1 cellular context compared by ENCODE assay signal in the genomic region with DNA sequence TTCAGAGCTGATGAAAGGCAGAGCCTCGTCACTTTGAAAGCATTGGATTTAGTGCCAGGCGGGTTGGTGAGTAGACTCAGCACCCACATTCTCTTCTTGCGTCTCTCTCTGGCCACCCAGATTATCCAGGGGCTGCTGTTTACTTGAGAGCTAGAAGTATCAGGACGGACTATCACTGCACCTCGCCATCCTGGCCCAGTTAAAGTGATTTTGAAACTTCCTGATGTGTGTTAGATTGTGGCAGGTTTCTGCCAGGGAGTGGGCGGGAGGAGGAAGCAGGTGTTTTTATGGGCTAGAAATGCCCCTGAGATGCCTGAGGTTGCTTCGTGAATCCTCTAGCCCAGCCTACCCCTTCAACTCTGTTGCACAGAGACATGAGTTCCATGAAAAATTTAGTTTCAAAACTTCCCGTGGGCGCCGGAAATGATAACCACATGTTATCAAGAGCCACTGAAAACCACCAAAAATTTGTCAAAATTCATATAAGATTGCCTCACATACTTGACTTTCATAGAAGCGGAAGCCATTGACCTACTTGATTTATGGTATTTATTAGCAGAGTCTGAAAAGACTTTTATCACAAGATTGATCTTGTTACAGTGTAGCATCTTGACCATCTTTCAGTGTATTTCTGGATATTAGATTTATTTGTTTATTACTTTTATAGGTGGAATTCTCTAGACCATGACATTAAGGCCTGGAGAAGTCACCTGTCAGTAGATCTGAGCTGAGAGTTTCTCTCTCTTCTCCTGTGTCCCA.
TF ChIP-seq lines count a peak whose summit lies in the region.

No MANE protein-coding gene starts in this region.

TF ChIP-seq in WTC11, 78 proteins besides CTCF, POLR2A, EP300 and RAD21 (continued from another document):
- TF ChIP-seq, protein P1, sequence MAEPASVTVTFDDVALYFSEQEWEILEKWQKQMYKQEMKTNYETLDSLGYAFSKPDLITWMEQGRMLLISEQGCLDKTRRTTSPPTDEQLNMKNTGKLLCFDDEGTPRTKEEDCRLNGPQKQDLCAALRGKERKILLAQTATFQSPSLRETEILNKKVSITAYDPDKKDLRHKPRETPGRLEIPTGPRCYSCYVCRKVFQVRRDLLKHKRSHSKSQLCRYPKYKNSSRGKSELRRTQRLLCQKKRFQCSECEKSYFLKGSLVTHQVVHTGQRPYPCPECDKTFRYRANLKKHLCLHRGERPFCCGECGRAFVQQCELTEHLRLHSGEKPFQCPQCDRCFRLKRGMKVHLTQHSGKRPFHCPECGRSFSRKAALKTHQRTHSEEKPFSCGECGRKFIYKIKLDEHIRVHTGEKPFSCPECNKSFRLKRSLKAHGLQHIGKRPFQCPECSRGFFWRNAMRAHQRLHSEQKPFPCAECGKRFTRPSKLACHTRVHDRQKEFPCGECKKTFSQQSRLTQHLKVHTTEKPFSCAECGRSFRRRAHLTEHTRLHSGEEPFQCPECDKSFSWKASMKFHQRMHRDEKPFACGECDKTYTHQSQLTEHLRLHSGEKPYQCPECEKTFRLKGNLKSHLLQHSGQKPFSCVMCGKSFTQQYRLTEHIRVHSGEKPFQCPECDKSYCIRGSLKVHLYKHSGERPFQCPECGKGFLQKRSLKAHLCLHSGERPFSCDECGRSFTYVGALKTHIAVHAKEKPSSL (CRISPR knock-in tag; conservative IDR thresholded peaks at IDR 0.05): no peak
- TF ChIP-seq ESRRA (CRISPR knock-in tag; IDR thresholded peaks at IDR 0.05; ENCODE audit: borderline replicate concordance): no peak
- no peak for TF ChIP-seq RORB (CRISPR knock-in tag; IDR thresholded peaks at IDR 0.05)
- no peak for TF ChIP-seq PRRX2 (CRISPR knock-in tag; IDR thresholded peaks at IDR 0.05)
- TF ChIP-seq ZNF416 (CRISPR knock-in tag; IDR thresholded peaks at IDR 0.05): no peak
- TF ChIP-seq, protein P2, sequence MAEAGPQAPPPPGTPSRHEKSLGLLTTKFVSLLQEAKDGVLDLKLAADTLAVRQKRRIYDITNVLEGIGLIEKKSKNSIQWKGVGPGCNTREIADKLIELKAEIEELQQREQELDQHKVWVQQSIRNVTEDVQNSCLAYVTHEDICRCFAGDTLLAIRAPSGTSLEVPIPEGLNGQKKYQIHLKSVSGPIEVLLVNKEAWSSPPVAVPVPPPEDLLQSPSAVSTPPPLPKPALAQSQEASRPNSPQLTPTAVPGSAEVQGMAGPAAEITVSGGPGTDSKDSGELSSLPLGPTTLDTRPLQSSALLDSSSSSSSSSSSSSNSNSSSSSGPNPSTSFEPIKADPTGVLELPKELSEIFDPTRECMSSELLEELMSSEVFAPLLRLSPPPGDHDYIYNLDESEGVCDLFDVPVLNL (CRISPR knock-in tag; IDR thresholded peaks at IDR 0.05; ENCODE audit: borderline replicate concordance, low read depth): no peak
